19 cellular contexts compared by ENCODE assay signal in the genomic region with DNA sequence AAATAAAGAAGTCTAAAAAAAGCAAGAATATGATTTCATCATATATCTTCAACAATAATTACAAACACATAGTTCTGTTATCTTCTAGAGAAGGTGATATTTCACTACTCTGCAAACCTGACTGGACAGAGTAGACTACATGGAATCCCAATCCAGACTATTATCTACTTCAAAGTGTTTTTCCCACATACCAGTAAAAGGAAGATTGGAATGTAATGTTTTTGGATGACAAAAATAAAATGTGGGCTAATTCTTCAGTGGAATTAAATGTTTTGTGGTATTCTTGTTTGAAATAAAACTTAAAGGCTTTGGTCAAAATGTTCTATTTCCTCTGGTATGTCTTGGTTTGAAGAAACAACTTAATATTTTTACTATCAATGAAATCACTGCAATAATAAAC.
"Had no signal": no experiment of that assay in that cellular context is flagged by ENCODE, and none has a peak within 500 bp of the region (broad histone marks: within the 10 kb centered on the region; RNA-seq: fewer than 3 reads in every experiment).

No MANE protein-coding gene starts in this region.

- H3K4me3 ChIP-seq: adrenal gland, body of pancreas, colonic mucosa, esophagus squamous epithelium, left ventricle myocardium inferior, right atrium auricular region, thoracic aorta had no signal

- H3K9me3 Mint-ChIP-seq: activated CD4-positive, alpha-beta memory T cell treated with anti-CD3 and anti-CD28 coated beads for 36 hours; activated naive CD4-positive, alpha-beta T cell treated with anti-CD3 and anti-CD28 coated beads, Interleukin-2, amount 10 ng/mL, durations not matched to agents 7 days and 5 days; activated T-helper 2 cell treated with anti-CD3 and anti-CD28 coated beads, Interferon-gamma antibody, Interleukin-2, Interleukin-4, amounts not matched to agents 10 μg/mL and 5 μg/mL and 100 μg/mL, durations not matched to agents 14 hours and 24 hours and 36 hours; stimulated activated naive CD8-positive, alpha-beta T cell treated with anti-CD3 and anti-CD28 coated beads, Interleukin-15, amount 100 ng/mL, for 72 hours had no signal

- DNase-seq: activated CD4-positive, alpha-beta memory T cell treated with anti-CD3 and anti-CD28 coated beads for 36 hours; activated CD4-positive, alpha-beta T cell treated with anti-CD3 and anti-CD28 coated beads for 36 hours; activated CD8-positive, alpha-beta memory T cell treated with anti-CD3 and anti-CD28 coated beads, Interleukin-2, amount 10 ng/mL, durations not matched to agents 7 days and 5 days; activated naive CD4-positive, alpha-beta T cell treated with anti-CD3 and anti-CD28 coated beads, Interleukin-2, amount 10 ng/mL, durations not matched to agents 7 days and 5 days; activated T-cell treated with anti-CD3 and anti-CD28 coated beads, Interleukin-2, amount 50 U/mL, for 1 hour; adrenal gland; body of pancreas; caudate nucleus; colonic mucosa; esophagus squamous epithelium; foreskin melanocyte; left ventricle myocardium inferior; natural killer cell; small intestine; stimulated activated naive CD8-positive, alpha-beta T cell treated with anti-CD3 and anti-CD28 coated beads, Interleukin-15, amount 100 ng/mL, for 72 hours; T-helper 2 cell had no signal

- H3K27me3 Mint-ChIP-seq: activated CD4-positive, alpha-beta memory T cell treated with anti-CD3 and anti-CD28 coated beads for 36 hours; activated CD4-positive, alpha-beta T cell treated with anti-CD3 and anti-CD28 coated beads for 36 hours; activated CD8-positive, alpha-beta memory T cell treated with anti-CD3 and anti-CD28 coated beads, Interleukin-2, amount 10 ng/mL, durations not matched to agents 7 days and 5 days; activated naive CD4-positive, alpha-beta T cell treated with anti-CD3 and anti-CD28 coated beads, Interleukin-2, amount 10 ng/mL, durations not matched to agents 7 days and 5 days; stimulated activated naive CD8-positive, alpha-beta T cell treated with anti-CD3 and anti-CD28 coated beads, Interleukin-15, amount 100 ng/mL, for 72 hours had no signal

- H3K27ac Mint-ChIP-seq: activated CD4-positive, alpha-beta memory T cell treated with anti-CD3 and anti-CD28 coated beads for 36 hours; activated CD4-positive, alpha-beta T cell treated with anti-CD3 and anti-CD28 coated beads for 36 hours; activated CD8-positive, alpha-beta memory T cell treated with anti-CD3 and anti-CD28 coated beads, Interleukin-2, amount 10 ng/mL, durations not matched to agents 7 days and 5 days; activated naive CD4-positive, alpha-beta T cell treated with anti-CD3 and anti-CD28 coated beads, Interleukin-2, amount 10 ng/mL, durations not matched to agents 7 days and 5 days; activated T-helper 2 cell treated with anti-CD3 and anti-CD28 coated beads, Interferon-gamma antibody, Interleukin-2, Interleukin-4, amounts not matched to agents 10 μg/mL and 5 μg/mL and 100 μg/mL, durations not matched to agents 14 hours and 24 hours and 36 hours; natural killer cell; stimulated activated naive CD8-positive, alpha-beta T cell treated with anti-CD3 and anti-CD28 coated beads, Interleukin-15, amount 100 ng/mL, for 72 hours had no signal

- H3K4me3 Mint-ChIP-seq: activated CD4-positive, alpha-beta memory T cell treated with anti-CD3 and anti-CD28 coated beads for 36 hours; activated CD4-positive, alpha-beta T cell treated with anti-CD3 and anti-CD28 coated beads for 36 hours; activated CD8-positive, alpha-beta memory T cell treated with anti-CD3 and anti-CD28 coated beads, Interleukin-2, amount 10 ng/mL, durations not matched to agents 7 days and 5 days; activated naive CD4-positive, alpha-beta T cell treated with anti-CD3 and anti-CD28 coated beads, Interleukin-2, amount 10 ng/mL, durations not matched to agents 7 days and 5 days; natural killer cell; stimulated activated naive CD8-positive, alpha-beta T cell treated with anti-CD3 and anti-CD28 coated beads, Interleukin-15, amount 100 ng/mL, for 72 hours had no signal

- H3K27me3 ChIP-seq: adrenal gland, body of pancreas, colonic mucosa, esophagus squamous epithelium, right atrium auricular region had no signal

- H3K4me1 Mint-ChIP-seq: activated CD4-positive, alpha-beta T cell treated with anti-CD3 and anti-CD28 coated beads for 36 hours; activated CD8-positive, alpha-beta memory T cell treated with anti-CD3 and anti-CD28 coated beads, Interleukin-2, amount 10 ng/mL, durations not matched to agents 7 days and 5 days; activated naive CD4-positive, alpha-beta T cell treated with anti-CD3 and anti-CD28 coated beads, Interleukin-2, amount 10 ng/mL, durations not matched to agents 7 days and 5 days; natural killer cell; stimulated activated naive CD8-positive, alpha-beta T cell treated with anti-CD3 and anti-CD28 coated beads, Interleukin-15, amount 100 ng/mL, for 72 hours had no signal

- FAIRE-seq: small intestine had no signal

- H3K36me3 Mint-ChIP-seq: activated CD4-positive, alpha-beta memory T cell treated with anti-CD3 and anti-CD28 coated beads for 36 hours; activated CD8-positive, alpha-beta memory T cell treated with anti-CD3 and anti-CD28 coated beads, Interleukin-2, amount 10 ng/mL, durations not matched to agents 7 days and 5 days; activated naive CD4-positive, alpha-beta T cell treated with anti-CD3 and anti-CD28 coated beads, Interleukin-2, amount 10 ng/mL, durations not matched to agents 7 days and 5 days; natural killer cell had no signal

- H3K36me3 ChIP-seq: adrenal gland, colonic mucosa, esophagus squamous epithelium, left ventricle myocardium inferior, right atrium auricular region, thoracic aorta had no signal

- H3K9me3 ChIP-seq: adrenal gland, body of pancreas, colonic mucosa, esophagus squamous epithelium, left ventricle myocardium inferior, right atrium auricular region, thoracic aorta had no signal

- H3K27ac ChIP-seq: adrenal gland, body of pancreas, colonic mucosa, esophagus squamous epithelium, left ventricle myocardium inferior, right atrium auricular region, thoracic aorta had no signal

- H3K4me1 ChIP-seq: body of pancreas, colonic mucosa had no signal
